ENCODE assay signal across 13 cellular contexts in the genomic region with DNA sequence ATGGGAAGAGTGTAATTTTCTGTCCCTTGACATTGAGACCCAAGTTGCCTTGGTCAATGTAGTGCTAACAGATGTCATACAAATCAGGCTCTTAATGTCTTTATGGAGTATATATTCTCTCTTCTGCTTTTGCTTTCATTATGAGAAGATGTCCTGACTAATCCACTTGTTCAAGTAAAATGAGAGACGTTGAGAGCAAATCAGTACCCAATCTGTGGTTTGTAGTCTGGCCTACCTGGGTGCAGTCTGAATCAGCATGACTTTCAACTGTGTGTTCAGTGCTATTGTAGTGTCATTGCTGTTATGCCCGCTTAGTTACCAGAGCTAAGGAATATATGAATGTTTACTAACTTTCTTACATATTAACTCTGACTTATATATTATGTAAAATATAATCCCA.
DNase-seq lines count a peak whose midpoint lies in the region; ATAC-seq and TF ChIP-seq lines count a peak whose summit lies in the region.
"Had no signal": no experiment of that assay in that cellular context is flagged by ENCODE, and none has a peak within 500 bp of the region (broad histone marks: within the 10 kb centered on the region; RNA-seq: fewer than 3 reads in every experiment).

No MANE protein-coding gene starts in this region.

- no peaks in the 10 kb centered on the region for H3K79me2 ChIP-seq in hepatocyte

- 90% methylated on average over 2 of the region's 2 CpGs for WGBS in hepatocyte (ENCODE audit: low lambda C conversion rate, missing lambda C conversion rate)

- no peaks in the 10 kb centered on the region for H3K36me3 ChIP-seq in hepatocyte (replicated peaks; ENCODE audit: insufficient read depth, low read depth)
- H3K36me3 ChIP-seq: heart left ventricle had no signal

- DNase-seq in stimulated activated CD4-positive, alpha-beta T cell treated with anti-CD3 and anti-CD28 coated beads, Interleukin-1b, Interleukin-23, amount 100 ng/mL, for 48 hours, result peak; percentile 4
- DNase-seq in stimulated activated CD4-positive, alpha-beta T cell treated with anti-CD3 and anti-CD28 coated beads, Interleukin-4, amount 100 ng/mL, for 1 hour, result no peak
- DNase-seq in GM13976 (ENCODE audit: low spot score) (no peak), OCI-M1 (lab: John Stamatoyannopoulos, UW) (no peak), hepatocyte (ENCODE audit: low spot score) (no peak)
- no peak for DNase-seq in activated CD4-positive, CD25-positive, alpha-beta regulatory T cell treated with anti-CD3 and anti-CD28 coated beads, Interleukin-2, amount 50 U/mL, for 72 hours
- DNase-seq: effector CD4-positive, alpha-beta T cell; GOT3; heart left ventricle; stimulated activated CD4-positive, alpha-beta T cell treated with anti-CD3 and anti-CD28 coated beads, Interleukin-2, amount 100 ng/mL, for 48 hours had no signal

- no peak overlapping the region for H3K4me3 ChIP-seq in hepatocyte
- H3K4me3 ChIP-seq: heart left ventricle, SK-N-MC had no signal

- H3K9me2 ChIP-seq in hepatocyte (replicated peaks; ENCODE audit: insufficient read depth), result no peaks in the 10 kb centered on the region

- no peaks in the 10 kb centered on the region for H3K27me3 ChIP-seq in hepatocyte
- H3K27me3 ChIP-seq: heart left ventricle had no signal

- no peaks in the 10 kb centered on the region for H3K4me1 ChIP-seq in hepatocyte (ENCODE audit: insufficient read depth)
- H3K4me1 ChIP-seq: heart left ventricle had no signal

- peak; percentile 91 for ATAC-seq in HG02588 (IDR thresholded peaks at IDR 0.05; ENCODE audit: unreplicated experiment)
- peak; percentile 91 for ATAC-seq in HG03280 (IDR thresholded peaks at IDR 0.05; ENCODE audit: unreplicated experiment)
- ATAC-seq: heart left ventricle had no signal

- no peaks in the 10 kb centered on the region for H3K9me3 ChIP-seq in hepatocyte (ENCODE audit: low read depth)

- no peak overlapping the region for H2AFZ ChIP-seq in hepatocyte

- TF ChIP-seq CTCF in GM13976 (IDR thresholded peaks at IDR 0.05; ENCODE audit: borderline replicate concordance, control extremely low read depth, extremely low read depth, insufficient read depth, missing control alignments) (no peak), hepatocyte (IDR thresholded peaks at IDR 0.05; ENCODE audit: poor library complexity) (no peak)

- no peak overlapping the region for H3K27ac ChIP-seq in hepatocyte
- H3K27ac ChIP-seq: heart left ventricle, SK-N-MC had no signal

- H3K4me2 ChIP-seq in hepatocyte, result no peak overlapping the region

- in situ Hi-C loops in GM13976 (cut with MboI; ENCODE audit: low sequenced_read_pairs, unreplicated experiment), result no loop called here

- H4K20me1 ChIP-seq in hepatocyte (ENCODE audit: insufficient read depth, poor library complexity, severe bottlenecking), result no peaks in the 10 kb centered on the region
